Comparison of ENCODE assay signal across 21 cellular contexts in the genomic region with DNA sequence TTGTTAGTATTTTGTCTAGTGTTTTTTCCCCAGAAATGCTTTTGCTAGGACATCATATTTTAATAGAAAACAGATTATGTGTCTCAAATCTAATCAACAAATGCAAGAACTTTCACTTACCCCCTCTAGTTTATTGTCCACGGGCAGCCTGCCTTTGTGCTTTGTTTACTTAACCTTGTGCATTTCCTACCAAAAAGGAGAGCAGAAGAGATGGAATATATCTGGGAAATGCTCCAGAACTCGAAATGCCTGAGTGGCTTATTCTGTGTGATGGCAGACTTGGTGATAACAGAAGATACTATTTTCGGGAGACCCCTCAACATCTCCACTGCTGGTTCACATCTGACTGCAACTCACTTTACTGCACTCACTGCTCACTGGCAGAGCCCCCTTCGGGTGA.
"Had no signal": no experiment of that assay in that cellular context is flagged by ENCODE, and none has a peak within 500 bp of the region (broad histone marks: within the 10 kb centered on the region; RNA-seq: fewer than 3 reads in every experiment).

No MANE protein-coding gene starts in this region.

- DNase-seq: IMR-90; Kasumi-1; MM.1S; NCI-H1092 treated with DMSO at 0.1 percent for 48 hours; NCI-H1436; NCI-H187; NCI-H2029; NCI-H2081 treated with DMSO at 0.1 percent for 48 hours; NCI-H2171; NCI-H345; NCI-H446 treated with DMSO at 0.1 percent for 48 hours; NCI-H510A treated with DMSO at 0.1 percent for 48 hours; NCI-H526; NCI-H82; NK-92 treated with Interleukin-12 subunit alpha and Interleukin-12 subunit beta, amount 100 ng/mL, for 24 hours; PC-3; SHP77 had no signal

- H3K4me2 ChIP-seq: KMS-11 had no signal

- H3K27ac ChIP-seq: KMS-11, RWPE1 had no signal

- ATAC-seq: HepG2, Panc1, PC-3 had no signal

- FAIRE-seq: HepG2 had no signal

- H3K9ac ChIP-seq: KMS-11 had no signal
